ENCODE assay signal across 8 cellular contexts in the genomic region with DNA sequence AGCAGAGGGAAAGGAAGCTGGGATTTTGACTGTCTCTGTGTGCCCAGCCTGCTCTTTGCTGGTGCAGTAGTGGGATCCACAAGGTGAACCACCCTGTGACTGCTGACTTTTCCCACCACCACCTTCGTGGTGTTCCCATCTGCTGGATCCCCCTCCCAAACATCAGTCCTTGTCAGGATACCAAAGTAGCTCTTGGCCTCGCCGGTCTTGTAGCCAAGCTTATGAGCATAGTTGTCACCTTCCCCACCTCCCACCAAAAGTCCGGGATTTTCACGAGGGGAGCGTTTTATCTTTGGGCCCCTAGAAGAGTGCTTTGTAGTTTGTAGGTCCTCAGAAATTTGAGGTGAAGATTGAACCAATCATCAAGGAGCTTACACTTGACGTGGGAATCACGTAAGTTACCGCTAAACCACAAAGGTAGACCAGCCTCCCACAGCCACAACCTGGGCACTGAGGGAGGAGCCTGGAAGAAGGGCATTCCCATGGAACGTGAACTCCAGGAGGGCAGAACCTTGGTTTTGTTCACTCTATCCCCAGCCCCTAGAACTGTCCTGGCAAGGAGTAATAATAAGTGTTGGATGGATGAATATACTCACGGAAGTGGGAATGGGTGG. TPM values are rescaled to one million over a fixed set of nuclear protein-coding genes. Genes with fewer than 3 reads are reported as not detected.
DNase-seq lines count a peak whose midpoint lies in the region; ATAC-seq, FAIRE-seq and TF ChIP-seq lines count a peak whose summit lies in the region.

No MANE protein-coding gene starts in this region.

- H3K27ac ChIP-seq in DOHH2 (ENCODE audit: low read depth, low read length): no peak overlapping the region
- no peak overlapping the region for H3K27ac ChIP-seq in OCI-LY7 (ENCODE audit: low read depth, low read length, poor library complexity, severe bottlenecking)
- peak overlapping the region in 33 of 59 donors; percentile 0 to 95 (median 88) for H3K27ac ChIP-seq in dorsolateral prefrontal cortex
- peak overlapping the region; percentile 87 to 90 (median 89) for H3K27ac ChIP-seq in pancreas

- no peaks in the 10 kb centered on the region; the same call in 1 of the 2 replicates for H4K20me1 ChIP-seq in DOHH2 (ENCODE audit: control insufficient read depth, insufficient read depth, low read depth, low read length)
- H4K20me1 ChIP-seq in OCI-LY7 (ENCODE audit: insufficient read depth, low read length): no peaks in the 10 kb centered on the region

- no TSS peak for BruUV-seq in OCI-LY7 (replicated peaks; lab: Mats Ljungman, UMichigan)

- POLR2A ChIA-PET in OCI-LY7 (lab: Charles Lee): interaction anchor here (1.8 to 2.5 kb wide), 2 partner anchors 12 to 169 kb away, joined by 4 to 25 read pairs; partner anchors contain the start of gene DCAF1

- peaks cover 38% of the 10 kb centered on the region for H3K79me2 ChIP-seq in DOHH2 (ENCODE audit: control insufficient read depth, low read length)
- H3K79me2 ChIP-seq in OCI-LY7 (ENCODE audit: insufficient read depth, low read depth, low read length): 0 out of 2 replicates have a peak, but pooled peaks cover 9% of the 10 kb centered on the region

- H3K36me3 ChIP-seq in DOHH2 (ENCODE audit: control insufficient read depth, low read length) (peaks cover 23% of the 10 kb centered on the region), OCI-LY7 (ENCODE audit: insufficient read depth, low read length) (peaks cover 6% of the 10 kb centered on the region; the same call in 1 of the 2 replicates), pancreas (no peaks in the 10 kb centered on the region)

- no peak for FAIRE-seq in pancreas (lab: Jason Lieb, UNC)

- H3K9me3 ChIP-seq in DOHH2 (ENCODE audit: control insufficient read depth, insufficient read depth, low read length): no peaks in the 10 kb centered on the region
- no peaks in the 10 kb centered on the region for H3K9me3 ChIP-seq in OCI-LY7 (ENCODE audit: low read length)
- H3K9me3 ChIP-seq in pancreas: no peaks in the 10 kb centered on the region

- 50 to 64% methylated on average over 11 of the region's 11 CpGs for WGBS in pancreas, 2 donors

- DNase-seq in OCI-LY7 (ENCODE audit: low spot score) (no peak), dorsolateral prefrontal cortex (no peak), pancreas (peak in 1 of 6 donors; percentile 35), HCEC 1CT (no peak), Kasumi-1 (lab: John Stamatoyannopoulos, UW) (no peak), AG20443 (ENCODE audit: low spot score) (no peak), NCI-H524 treated with DMSO at 0.1 percent for 48 hours (lab: John Stamatoyannopoulos, UW) (no peak)

- TF ChIP-seq CTCF in DOHH2 (IDR thresholded peaks at IDR 0.05; ENCODE audit: low read depth, low read length, poor library complexity, severe bottlenecking) (no peak), OCI-LY7 (conservative IDR thresholded peaks at IDR 0.05; ENCODE audit: low read length) (no peak), dorsolateral prefrontal cortex (IDR thresholded peaks at IDR 0.05 in 54 of 56, conservative IDR thresholded peaks at IDR 0.05 in 2 of 56; ENCODE audit: low read depth in 1 of 56, partially characterized antibody in 56 of 56) (no peak), pancreas (IDR thresholded peaks at IDR 0.05) (no peak)

- peak overlapping the region; percentile 98 for H3K4me3 ChIP-seq in DOHH2 (ENCODE audit: low read length)
- peak overlapping the region; percentile 95 for H3K4me3 ChIP-seq in OCI-LY7 (ENCODE audit: low read depth, low read length, poor library complexity, severe bottlenecking)
- peak overlapping the region in 57 of 59 donors; percentile 77 to 100 (median 93) for H3K4me3 ChIP-seq in dorsolateral prefrontal cortex
- peak overlapping the region in 2 of 4 donors; percentile 85 to 89 for H3K4me3 ChIP-seq in pancreas

- H3K27me3 ChIP-seq in DOHH2 (ENCODE audit: control insufficient read depth, low read length) (no peaks in the 10 kb centered on the region), dorsolateral prefrontal cortex (no peaks in the 10 kb centered on the region), pancreas (no peaks in the 10 kb centered on the region)

- H3F3A ChIP-seq in DOHH2 (ENCODE audit: control insufficient read depth, insufficient read depth): no peaks in the 10 kb centered on the region; the same call in 1 of the 2 replicates

- H3K4me2 ChIP-seq in DOHH2 (ENCODE audit: low read length) (peak overlapping the region; percentile 82), OCI-LY7 (ENCODE audit: low read length) (peak overlapping the region; percentile 94)

- H3K9me2 ChIP-seq in DOHH2 (replicated peaks; ENCODE audit: control insufficient read depth, low read length) (no peaks in the 10 kb centered on the region), OCI-LY7 (ENCODE audit: insufficient read depth, low read length) (no peaks in the 10 kb centered on the region)

- peaks cover 42% of the 10 kb centered on the region for H3K4me1 ChIP-seq in DOHH2 (ENCODE audit: control insufficient read depth, low read length)
- H3K4me1 ChIP-seq in OCI-LY7 (ENCODE audit: insufficient read depth, low read length, poor library complexity, severe bottlenecking): peaks cover 36% of the 10 kb centered on the region
- peaks cover 0 to 22% (median 6%) of the 10 kb centered on the region in 3 donors for H3K4me1 ChIP-seq in pancreas

- intact Hi-C loops in OCI-LY7 (cut with micrococcal nuclease; ENCODE audit: unreplicated experiment): loop anchor here (2.0 kb wide), 1 partner anchor 285 kb away; the partner anchor contains the start of gene MANF
- intact Hi-C loops in dorsolateral prefrontal cortex (cut with DNase I): loop anchor here (5.0 to 10.0 kb wide), 3 partner anchors 278 to 1055 kb away; partner anchors contain the start of genes CISH (in 1 of the 2), MANF (in 1 of the 2), MAPKAPK3 (in 1 of the 2) and RBM15B (in 1 of the 2)
- intact Hi-C loops in pancreas (cut with DNase I): no loop called here

- no peak for ATAC-seq in pancreas

- CTCF ChIA-PET in OCI-LY7 (lab: Charles Lee; ENCODE audit: unreplicated experiment): interaction anchor here (0.8 to 2.6 kb wide), 3 partner anchors 11 to 170 kb away, joined by 7 to 8 read pairs (median 8); partner anchors contain the start of gene DCAF1

- peak overlapping the region; percentile 79; the same call in 1 of the 2 replicates for H2AFZ ChIP-seq in OCI-LY7 (ENCODE audit: low read length)

RNA-seq across cellular contexts. Expression of gene TEX264, which starts 0.9 kb away (rescaled TPM):
- total RNA-seq in OCI-LY7 (2014; rRNA removed; shearing (Covaris generic)): 42.4 and 50.3 TPM in 2 replicates
- total RNA-seq in OCI-LY7 (2022): 42.7 and 45.6 TPM in 2 replicates
- 10 to 100 TPM; 26.0 to 48.6 (median 36.4) TPM for total RNA-seq in dorsolateral prefrontal cortex
- total RNA-seq in pancreas: 10 to 100 TPM; 20.9 to 31.0 (median 22.9) TPM
- 10 to 100 TPM; 45.2 to 59.3 TPM for polyA plus RNA-seq in pancreas

RNA-seq across cellular contexts. Expression of gene GRM2, which starts 36.7 kb away (rescaled TPM):
- 0.06 and 0.28 TPM in 2 replicates for total RNA-seq in OCI-LY7 (2014; rRNA removed; shearing (Covaris generic))
- total RNA-seq in OCI-LY7 (2022) (0.11 and 0.29 TPM in 2 replicates), dorsolateral prefrontal cortex (10 to 100 TPM in 119 of 120 experiments, 1 to 10 TPM in 1; 8.1 to 42.6 (median 23.1) TPM), pancreas (under 1 TPM; 0.09 to 0.51 (median 0.20) TPM)
- under 1 TPM; 0.34 to 0.45 TPM for polyA plus RNA-seq in pancreas

Comparison
In these comparisons a context has a peak if more than half of its experiments do, and no peak if none do; other contexts are left out.
1. H3K27ac ChIP-seq: peak in dorsolateral prefrontal cortex (33 of 59) and pancreas (4 of 4); none in DOHH2 (single experiment) and OCI-LY7 (single experiment).
2. RNA of gene GRM2, which starts 36.7 kb away (total RNA-seq): 8.1 to 42.6 TPM in dorsolateral prefrontal cortex; 0.06 to 0.29 TPM in OCI-LY7 and 0.09 to 0.51 TPM in pancreas; every median in the first group is over 4 times any median in the second.
3. intact Hi-C loops: an anchor here in OCI-LY7 (2.0 kb wide) and dorsolateral prefrontal cortex (5.0 to 10.0 kb wide); none called in pancreas.